ENCODE assay signal across 8 cellular contexts in genomic region chr7:97034213-97034852, GRCh38. TPM values are rescaled to one million over a fixed set of nuclear protein-coding genes. Genes with fewer than 3 reads are reported as not detected.
"Had no signal": no experiment of that assay in that cellular context is flagged by ENCODE, and none has a peak within 500 bp of the region (broad histone marks: within the 10 kb centered on the region; RNA-seq: fewer than 3 reads in every experiment).

No MANE protein-coding gene starts in this region.

RNA-seq across cellular contexts. Expression of gene DLX5, which starts 9.7 kb away (rescaled TPM):
- total RNA-seq: transverse colon, upper lobe of left lung, ureter had no signal

RNA-seq across cellular contexts. Expression of gene DLX6, which starts 29.0 kb away (rescaled TPM):
- total RNA-seq: stomach, subcutaneous adipose tissue, thoracic aorta, tibial nerve, transverse colon, upper lobe of left lung, ureter, vagina had no signal
